ENCODE assay signal across 8 cellular contexts in the genomic region with DNA sequence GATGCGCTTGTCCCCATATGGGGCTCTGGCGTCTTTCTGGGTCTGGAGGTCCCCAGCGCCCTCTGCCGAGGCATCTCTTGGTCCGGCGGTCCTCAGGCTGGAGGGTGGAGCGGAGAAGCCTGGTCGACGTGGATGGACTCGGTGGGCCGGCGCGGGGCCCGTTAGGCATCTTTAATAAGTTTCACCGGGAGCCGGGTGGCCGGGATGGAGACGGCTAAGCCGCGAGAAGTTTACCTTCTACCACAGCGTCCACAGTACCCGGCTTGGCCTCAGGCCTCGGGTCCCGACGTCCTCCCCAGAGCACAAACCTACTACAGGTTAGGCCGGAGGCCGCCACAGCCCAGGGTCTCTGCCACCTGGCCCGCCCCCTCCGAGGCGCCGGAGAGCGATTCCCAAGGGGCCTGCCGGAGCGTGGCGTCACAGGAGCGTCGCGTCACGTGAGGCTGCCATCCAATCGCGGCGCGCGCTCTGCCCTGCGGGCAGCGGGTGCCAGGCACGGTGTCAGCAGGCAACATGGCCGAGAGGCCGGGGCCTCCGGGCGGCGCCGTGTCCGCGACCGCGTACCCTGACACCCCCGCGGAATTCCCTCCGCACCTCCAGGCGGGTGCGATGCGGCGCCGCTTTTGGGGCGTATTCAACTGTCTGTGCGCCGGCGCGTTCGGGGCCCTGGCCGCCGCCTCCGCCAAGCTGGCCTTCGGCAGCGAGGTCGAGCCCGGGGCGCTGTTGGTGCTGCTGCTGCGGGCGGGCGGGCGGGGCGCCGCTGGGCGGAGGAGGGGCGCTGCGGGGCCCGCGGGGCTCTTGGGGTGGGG. TPM values are rescaled to one million over a fixed set of nuclear protein-coding genes. Genes with fewer than 3 reads are reported as not detected.
DNase-seq lines count a peak whose midpoint lies in the region; ATAC-seq and TF ChIP-seq lines count a peak whose summit lies in the region.

TSS of gene TMEM42 (plus strand) at position 501 of the 809 bp plus-strand sequence. CDS start at position 514, 13 bp downstream.

- H3K36me3 Mint-ChIP-seq in nephron progenitor cell (ENCODE audit: low read depth): peaks cover 36% of the 10 kb centered on the region

- POLR2A ChIA-PET in RWPE1 (lab: Yijun Ruan, JAX; ENCODE audit: low non-redundant PET): no interaction called here

- H3K27ac ChIP-seq in RWPE1: peak within 1 kb of the TSS; percentile 86

- peak within 1 kb of the TSS; percentile 85 for H3K4me3 ChIP-seq in Jurkat, Clone E6-1 (ENCODE audit: low read length)

- H3K9me3 Mint-ChIP-seq in nephron progenitor cell: no peaks in the 10 kb centered on the region
- no peaks in the 10 kb centered on the region for H3K9me3 Mint-ChIP-seq in stimulated activated naive CD8-positive, alpha-beta T cell treated with anti-CD3 and anti-CD28 coated beads, Interleukin-15, amount 100 ng/mL, for 72 hours

- DNase-seq in DMS79 treated with DMSO at 0.1 percent for 48 hours (lab: John Stamatoyannopoulos, UW): peak; percentile 43
- DNase-seq in Jurkat, Clone E6-1 (ENCODE audit: low read depth, low spot score): peak; percentile 81
- DNase-seq in RWPE1 (ENCODE audit: low spot score): peak; percentile 81
- DNase-seq in activated gamma-delta T cell (lab: John Stamatoyannopoulos, UW): peak; percentile 83
- peak; percentile 83 for DNase-seq in fibroblast of the conjunctiva (ENCODE audit: low read depth)
- peak; percentile 88 for DNase-seq in nephron progenitor cell
- DNase-seq in stimulated activated naive CD8-positive, alpha-beta T cell treated with anti-CD3 and anti-CD28 coated beads, Interleukin-15, amount 100 ng/mL, for 72 hours: peak; percentile 85 to 90

- peak; percentile 91 for ATAC-seq in GM21529 (IDR thresholded peaks at IDR 0.05; ENCODE audit: unreplicated experiment)
- peak; percentile 97 for ATAC-seq in stimulated activated naive CD8-positive, alpha-beta T cell treated with anti-CD3 and anti-CD28 coated beads, Interleukin-15, amount 100 ng/mL, for 72 hours

- TF ChIP-seq CTCF in RWPE1 (conservative IDR thresholded peaks at IDR 0.05; ENCODE audit: low read depth): no peak
- TF ChIP-seq CTCF in nephron progenitor cell (IDR thresholded peaks at IDR 0.05): no peak

- H3K27ac Mint-ChIP-seq in nephron progenitor cell: peak within 1 kb of the TSS; percentile 96
- peak within 1 kb of the TSS; percentile 92 to 95 for H3K27ac Mint-ChIP-seq in stimulated activated naive CD8-positive, alpha-beta T cell treated with anti-CD3 and anti-CD28 coated beads, Interleukin-15, amount 100 ng/mL, for 72 hours

- CTCF ChIA-PET in RWPE1 (lab: Yijun Ruan, JAX): interaction anchor here (0.9 kb wide), 1 partner anchor 36 kb away, joined by 3 read pairs; no protein-coding TSS in a partner anchor

- H3K27me3 Mint-ChIP-seq in nephron progenitor cell (ENCODE audit: low read depth, poor library complexity): no peaks in the 10 kb centered on the region
- no peaks in the 10 kb centered on the region for H3K27me3 Mint-ChIP-seq in stimulated activated naive CD8-positive, alpha-beta T cell treated with anti-CD3 and anti-CD28 coated beads, Interleukin-15, amount 100 ng/mL, for 72 hours

- peaks cover 10% of the 10 kb centered on the region for H3K4me1 Mint-ChIP-seq in nephron progenitor cell
- H3K4me1 Mint-ChIP-seq in stimulated activated naive CD8-positive, alpha-beta T cell treated with anti-CD3 and anti-CD28 coated beads, Interleukin-15, amount 100 ng/mL, for 72 hours: peaks cover 46% of the 10 kb centered on the region

- H3K4me3 Mint-ChIP-seq in nephron progenitor cell: peak within 1 kb of the TSS; percentile 90
- peak within 1 kb of the TSS; percentile 91 to 92 for H3K4me3 Mint-ChIP-seq in stimulated activated naive CD8-positive, alpha-beta T cell treated with anti-CD3 and anti-CD28 coated beads, Interleukin-15, amount 100 ng/mL, for 72 hours

RNA-seq across cellular contexts. Expression of gene TMEM42, which starts in this region (rescaled TPM):
- polyA plus RNA-seq in Jurkat, Clone E6-1 (2012; ENCODE audit: insufficient read depth, insufficient read length): 22.2 TPM

Comparison
In these comparisons a context has a peak if more than half of its experiments do, and no peak if none do; other contexts are left out.
1. Peak in every context shown above with its lines: DNase-seq, ATAC-seq, H3K4me3 ChIP-seq and H3K27ac ChIP-seq.